Comparison of ENCODE assay signal across 15 cellular contexts in the genomic region with DNA sequence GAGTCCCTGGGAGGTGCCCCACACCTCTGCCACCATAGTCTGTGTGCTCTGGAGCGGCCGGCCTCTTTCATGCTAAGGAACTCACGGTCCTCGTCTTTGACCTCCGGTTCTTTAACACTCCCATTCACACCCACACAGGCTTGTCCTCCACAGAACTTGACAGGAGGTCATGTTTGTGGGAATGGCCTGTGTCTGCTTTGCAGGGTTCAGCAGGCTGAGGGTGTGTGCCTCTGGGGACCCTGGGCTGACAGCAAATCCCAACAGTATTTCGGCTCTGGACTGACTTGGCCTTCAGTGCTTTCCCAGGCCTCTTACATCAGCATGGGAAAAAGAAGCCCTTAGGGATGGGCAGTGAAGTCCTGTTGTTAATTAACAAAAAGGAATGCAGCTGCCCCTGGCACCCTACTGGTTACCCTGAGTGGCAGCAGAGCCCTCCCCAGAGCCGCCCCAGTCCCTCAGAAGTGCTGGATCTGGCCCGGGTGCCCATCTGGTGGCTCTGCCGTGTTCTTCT. TPM values are rescaled to one million over a fixed set of nuclear protein-coding genes. Genes with fewer than 3 reads are reported as not detected.
DNase-seq lines count a peak whose midpoint lies in the region; ATAC-seq and TF ChIP-seq lines count a peak whose summit lies in the region.
"Had no signal": no experiment of that assay in that cellular context is flagged by ENCODE, and none has a peak within 500 bp of the region (broad histone marks: within the 10 kb centered on the region; RNA-seq: fewer than 3 reads in every experiment).

No MANE protein-coding gene starts in this region.

- H3K27me3 Mint-ChIP-seq in osteocyte (ENCODE audit: unreplicated experiment), result no peaks in the 10 kb centered on the region

- peak overlapping the region; percentile 75 for H3K27ac Mint-ChIP-seq in osteocyte (ENCODE audit: unreplicated experiment)
- H3K27ac Mint-ChIP-seq: natural killer cell had no signal

- TF ChIP-seq CTCF in heart right ventricle (IDR thresholded peaks at IDR 0.05) (no peak), osteocyte (IDR thresholded peaks at IDR 0.05) (no peak), A673 (conservative IDR thresholded peaks at IDR 0.05; ENCODE audit: low read depth, low read length) (no peak)

- intact Hi-C loops in heart right ventricle (cut with DNase I), result no loop called here
- intact Hi-C loops in A673 (cut with micrococcal nuclease; ENCODE audit: unreplicated experiment), result no loop called here

- H3K27me3 ChIP-seq in heart right ventricle, result no peaks in the 10 kb centered on the region
- no peaks in the 10 kb centered on the region for H3K27me3 ChIP-seq in A673 (replicated peaks; ENCODE audit: insufficient read depth, low read depth, low read length, poor library complexity)
- H3K27me3 ChIP-seq: gastroesophageal sphincter had no signal

- H3K4me3 ChIP-seq in heart right ventricle, result no peak overlapping the region
- H3K4me3 ChIP-seq in A673 (ENCODE audit: low read depth, low read length, poor library complexity, severe bottlenecking), result no peak overlapping the region
- H3K4me3 ChIP-seq: gastroesophageal sphincter had no signal

- H3K27ac ChIP-seq in heart right ventricle (peak overlapping the region in 5 of 10 donors; percentile 20 to 71 (median 64)), A673 (ENCODE audit: low read depth, low read length, poor library complexity, severe bottlenecking) (no peak overlapping the region)
- H3K27ac ChIP-seq: gastroesophageal sphincter had no signal

- DNase-seq in EH (ENCODE audit: low read depth) (peak; percentile 72), SW480 (ENCODE audit: low spot score) (peak; percentile 47), heart right ventricle (peak; percentile 31 to 63), osteocyte (ENCODE audit: extremely low spot score, unreplicated experiment) (peak; percentile 83), KG1 (lab: John Stamatoyannopoulos, UW) (no peak), A673 (ENCODE audit: low spot score) (no peak)
- DNase-seq in stimulated activated CD4-positive, alpha-beta T cell treated with anti-CD3 and anti-CD28 coated beads, Interleukin-2, amount 100 ng/mL, for 24 hours, result no peak
- DNase-seq: activated CD4-positive, alpha-beta T cell treated with anti-CD3 and anti-CD28 coated beads for 1 hour; anterior cingulate cortex; mammary epithelial cell; natural killer cell; NCI-H2029 treated with DMSO at 0.1 percent for 48 hours; SHP77 treated with DMSO at 0.1 percent for 48 hours had no signal

- peaks cover 38% of the 10 kb centered on the region for H3K4me1 Mint-ChIP-seq in osteocyte (ENCODE audit: unreplicated experiment)

- no peaks in the 10 kb centered on the region for H3K36me3 ChIP-seq in heart right ventricle
- H3K36me3 ChIP-seq in A673 (ENCODE audit: insufficient read depth, low read length, poor library complexity, severe bottlenecking), result no peaks in the 10 kb centered on the region
- H3K36me3 ChIP-seq: gastroesophageal sphincter had no signal

- peak; percentile 59 to 89 (median 71) for ATAC-seq in heart right ventricle
- no peak for ATAC-seq in GM21381 (IDR thresholded peaks at IDR 0.05; ENCODE audit: unreplicated experiment)
- ATAC-seq: gastroesophageal sphincter, natural killer cell had no signal

- H3K4me3 Mint-ChIP-seq in osteocyte (ENCODE audit: unreplicated experiment), result no peak overlapping the region
- H3K4me3 Mint-ChIP-seq: natural killer cell had no signal

- 77 to 87% methylated on average over 9 of the region's 9 CpGs for WGBS in heart right ventricle, 2 donors

- CTCF ChIA-PET in A673 (lab: Charles Lee), result no interaction called here

- H3K36me3 Mint-ChIP-seq in osteocyte (ENCODE audit: unreplicated experiment), result no peaks in the 10 kb centered on the region
- H3K36me3 Mint-ChIP-seq: natural killer cell had no signal

- POLR2A ChIA-PET in A673 (lab: Charles Lee; ENCODE audit: low non-redundant PET), result no interaction called here

- no TSS peak for BruUV-seq in A673 (replicated peaks; lab: Mats Ljungman, UMichigan)

- no peaks in the 10 kb centered on the region for H3K9me3 Mint-ChIP-seq in osteocyte (ENCODE audit: unreplicated experiment)
- H3K9me3 Mint-ChIP-seq: natural killer cell had no signal

- H3K9me3 ChIP-seq in heart right ventricle, result no peaks in the 10 kb centered on the region
- no peaks in the 10 kb centered on the region for H3K9me3 ChIP-seq in A673 (ENCODE audit: low read depth, low read length, poor library complexity, severe bottlenecking)
- H3K9me3 ChIP-seq: gastroesophageal sphincter had no signal

- H3K4me1 ChIP-seq in heart right ventricle (peaks cover 0 to 24% (median 14%) of the 10 kb centered on the region in 9 donors), A673 (ENCODE audit: insufficient read depth, low read length, poor library complexity, severe bottlenecking) (no peaks in the 10 kb centered on the region)
- H3K4me1 ChIP-seq: gastroesophageal sphincter had no signal

RNA-seq across cellular contexts. Expression of a gene that starts 35.4 kb away (rescaled TPM):
- total RNA-seq in heart right ventricle (1 to 10 TPM in 2 of 10 donors, under 1 TPM in 8; 0.18 to 2.0 (median 0.64) TPM), osteocyte (8.9 TPM in 2 replicates), A673 (2021) (3.9 and 5.9 TPM in 2 replicates)
- polyA plus RNA-seq in heart right ventricle, result under 1 TPM; 0.59 to 0.67 TPM

Comparison
In these comparisons a context has a peak if more than half of its experiments do, and no peak if none do; other contexts are left out.
1. DNase-seq: peak in EH (single experiment), SW480 (single experiment), heart right ventricle (2 of 2) and osteocyte (single experiment); none in KG1 (single experiment), A673 (single experiment) and stimulated activated CD4-positive, alpha-beta T cell treated with anti-CD3 and anti-CD28 coated beads, Interleukin-2, amount 100 ng/mL, for 24 hours (0 of 2).